22 cellular contexts compared by ENCODE assay signal in genomic region chr19:30425885-30426838, GRCh38. TPM values are rescaled to one million over a fixed set of nuclear protein-coding genes. Genes with fewer than 3 reads are reported as not detected.
DNase-seq lines count a peak whose midpoint lies in the region; TF ChIP-seq lines count a peak whose summit lies in the region.
"Had no signal": no experiment of that assay in that cellular context is flagged by ENCODE, and none has a peak within 500 bp of the region (broad histone marks: within the 10 kb centered on the region; RNA-seq: fewer than 3 reads in every experiment).

No MANE protein-coding gene starts in this region.

- TF ChIP-seq RAD21 in neural cell (conservative IDR thresholded peaks at IDR 0.05): peak; percentile 55

- H3K27ac Mint-ChIP-seq in activated CD4-positive, alpha-beta T cell treated with anti-CD3 and anti-CD28 coated beads, Interleukin-2, amount 10 ng/mL, durations not matched to agents 7 days and 5 days: no peak overlapping the region

- H3K27me3 ChIP-seq in neural cell (ENCODE audit: insufficient read depth, low read depth, low read length): no peaks in the 10 kb centered on the region
- H3K27me3 ChIP-seq: BE2C, Peyer's patch, SJSA1 had no signal

- H3F3A ChIP-seq in neural cell (ENCODE audit: insufficient read depth, low read length, poor library complexity, severe bottlenecking): no peaks in the 10 kb centered on the region

- CTCF ChIA-PET in activated CD4-positive, alpha-beta T cell treated with anti-CD3 and anti-CD28 coated beads, Interleukin-2, amount 10 ng/mL, durations not matched to agents 7 days and 5 days (lab: Charles Lee): no interaction called here

- H3K4me2 ChIP-seq in neural cell (ENCODE audit: low read length): no peak overlapping the region
- H3K4me2 ChIP-seq: KMS-11 had no signal

- H3K4me3 ChIP-seq in neural cell (ENCODE audit: low read length): peak overlapping the region; percentile 53
- H3K4me3 ChIP-seq: GM23248, HAP-1, Peyer's patch, SJSA1 had no signal

- peak; percentile 82 for DNase-seq in DMS79 treated with DMSO at 0.1 percent for 48 hours (lab: John Stamatoyannopoulos, UW)
- peak; percentile 41 for DNase-seq in NCI-H1105 (lab: John Stamatoyannopoulos, UW)
- DNase-seq in NCI-H526 (lab: John Stamatoyannopoulos, UW): peak; percentile 62 to 76
- DNase-seq in GDM1 (lab: John Stamatoyannopoulos, UW): no peak
- DNase-seq in iPS-NIHi7 (ENCODE audit: extremely low spot score): no peak
- DNase-seq in activated CD4-positive, alpha-beta T cell treated with anti-CD3 and anti-CD28 coated beads, Interleukin-2, amount 10 ng/mL, durations not matched to agents 7 days and 5 days: no peak
- DNase-seq: BE2C; CD4-positive, CD25-positive, alpha-beta regulatory T cell; DND-41; GM23248; IMR-90; NCI-H187; NCI-H2107; NCI-H226; NCI-H510A treated with DMSO at 0.1 percent for 48 hours; NK-92 treated with Interleukin-12 subunit alpha and Interleukin-12 subunit beta, amount 100 ng/mL, for 24 hours; Peyer's patch; T-helper 1 cell had no signal

- H3K36me3 Mint-ChIP-seq in activated CD4-positive, alpha-beta T cell treated with anti-CD3 and anti-CD28 coated beads, Interleukin-2, amount 10 ng/mL, durations not matched to agents 7 days and 5 days (ENCODE audit: low read depth): no peaks in the 10 kb centered on the region
- H3K36me3 Mint-ChIP-seq: CD4-positive, CD25-positive, alpha-beta regulatory T cell had no signal

- H2AFZ ChIP-seq in neural cell (ENCODE audit: low read depth, low read length): peak overlapping the region; percentile 40
- H2AFZ ChIP-seq: GM23248 had no signal

- no peaks in the 10 kb centered on the region for H4K20me1 ChIP-seq in neural cell (ENCODE audit: insufficient read depth)

- TF ChIP-seq EP300 in neural cell (conservative IDR thresholded peaks at IDR 0.05; ENCODE audit: poor library complexity, severe bottlenecking): peak; percentile 32

- peak overlapping the region; percentile 59 for H3K9ac ChIP-seq in neural cell (ENCODE audit: low read length)
- H3K9ac ChIP-seq: GM23248, KMS-11 had no signal

- H3K4me1 Mint-ChIP-seq in activated CD4-positive, alpha-beta T cell treated with anti-CD3 and anti-CD28 coated beads, Interleukin-2, amount 10 ng/mL, durations not matched to agents 7 days and 5 days: no peaks in the 10 kb centered on the region
- H3K4me1 Mint-ChIP-seq: CD4-positive, CD25-positive, alpha-beta regulatory T cell had no signal

- peak overlapping the region; percentile 88 for H3K27ac ChIP-seq in neural cell (ENCODE audit: low read length)
- H3K27ac ChIP-seq: GM23248, KMS-11, Peyer's patch, SJSA1 had no signal

- H3K9me3 ChIP-seq in neural cell (ENCODE audit: low read length): no peaks in the 10 kb centered on the region
- H3K9me3 ChIP-seq: BE2C, HAP-1, Peyer's patch, SJSA1 had no signal

- H3K4me3 Mint-ChIP-seq in activated CD4-positive, alpha-beta T cell treated with anti-CD3 and anti-CD28 coated beads, Interleukin-2, amount 10 ng/mL, durations not matched to agents 7 days and 5 days: no peak overlapping the region
- H3K4me3 Mint-ChIP-seq: CD4-positive, CD25-positive, alpha-beta regulatory T cell had no signal

- H3K36me3 ChIP-seq in neural cell (ENCODE audit: insufficient read depth, low read length): no peaks in the 10 kb centered on the region
- H3K36me3 ChIP-seq: BE2C, HAP-1, Peyer's patch, SJSA1 had no signal

- no peaks in the 10 kb centered on the region for H3K27me3 Mint-ChIP-seq in activated CD4-positive, alpha-beta T cell treated with anti-CD3 and anti-CD28 coated beads, Interleukin-2, amount 10 ng/mL, durations not matched to agents 7 days and 5 days
- H3K27me3 Mint-ChIP-seq: CD4-positive, CD25-positive, alpha-beta regulatory T cell had no signal

- POLR2A ChIA-PET in activated CD4-positive, alpha-beta T cell treated with anti-CD3 and anti-CD28 coated beads, Interleukin-2, amount 10 ng/mL, durations not matched to agents 7 days and 5 days (lab: Charles Lee): no interaction called here

- TF ChIP-seq CTCF in neural cell (IDR thresholded peaks at IDR 0.05; ENCODE audit: poor library complexity, severe bottlenecking): peak; percentile 54

- no peaks in the 10 kb centered on the region for H3K79me2 ChIP-seq in neural cell (replicated peaks; ENCODE audit: insufficient read depth, low read length)

- H3K9me2 ChIP-seq in neural cell (ENCODE audit: insufficient read depth, low read length): no peaks in the 10 kb centered on the region

- no peaks in the 10 kb centered on the region for H3K9me3 Mint-ChIP-seq in activated CD4-positive, alpha-beta T cell treated with anti-CD3 and anti-CD28 coated beads, Interleukin-2, amount 10 ng/mL, durations not matched to agents 7 days and 5 days

TF ChIP-seq in neural cell, 6 proteins besides CTCF, POLR2A, EP300 and RAD21:
- TF ChIP-seq TAF1 (IDR thresholded peaks at IDR 0.05; ENCODE audit: low read depth): no peak
- peak; percentile 48 for TF ChIP-seq REST (IDR thresholded peaks at IDR 0.05; ENCODE audit: borderline replicate concordance)
- peak; percentile 43 for TF ChIP-seq SMC3 (conservative IDR thresholded peaks at IDR 0.05; ENCODE audit: poor library complexity)
- no peak for TF ChIP-seq MXI1 (conservative IDR thresholded peaks at IDR 0.05; ENCODE audit: poor library complexity, severe bottlenecking)
- TF ChIP-seq EZH2 (IDR thresholded peaks at IDR 0.05; ENCODE audit: borderline replicate concordance, insufficient read depth, low read length, poor library complexity, severe bottlenecking): no peak
- TF ChIP-seq POLR2AphosphoS5 (IDR thresholded peaks at IDR 0.05): peak; percentile 39

RNA-seq across cellular contexts. Expression of gene ZNF536, which starts 54.0 kb away (rescaled TPM):
- polyA plus RNA-seq in neural cell: 13.3 and 13.9 TPM in 2 replicates
- 53.9 and 59.2 TPM in 2 replicates for polyA minus RNA-seq in neural cell
- total RNA-seq in activated CD4-positive, alpha-beta T cell treated with anti-CD3 and anti-CD28 coated beads, Interleukin-2, amount 10 ng/mL, durations not matched to agents 7 days and 5 days: not detected
- total RNA-seq: IMR-90 had no signal
- polyA plus RNA-seq: IMR-90 had no signal

Comparison
In these comparisons a context has a peak if more than half of its experiments do, and no peak if none do; other contexts are left out.
1. DNase-seq: peak in DMS79 treated with DMSO at 0.1 percent for 48 hours (single experiment), NCI-H1105 (single experiment) and NCI-H526 (2 of 2); none in GDM1 (single experiment), iPS-NIHi7 (single experiment) and activated CD4-positive, alpha-beta T cell treated with anti-CD3 and anti-CD28 coated beads, Interleukin-2, amount 10 ng/mL, durations not matched to agents 7 days and 5 days (single experiment).